In the genomic region with DNA sequence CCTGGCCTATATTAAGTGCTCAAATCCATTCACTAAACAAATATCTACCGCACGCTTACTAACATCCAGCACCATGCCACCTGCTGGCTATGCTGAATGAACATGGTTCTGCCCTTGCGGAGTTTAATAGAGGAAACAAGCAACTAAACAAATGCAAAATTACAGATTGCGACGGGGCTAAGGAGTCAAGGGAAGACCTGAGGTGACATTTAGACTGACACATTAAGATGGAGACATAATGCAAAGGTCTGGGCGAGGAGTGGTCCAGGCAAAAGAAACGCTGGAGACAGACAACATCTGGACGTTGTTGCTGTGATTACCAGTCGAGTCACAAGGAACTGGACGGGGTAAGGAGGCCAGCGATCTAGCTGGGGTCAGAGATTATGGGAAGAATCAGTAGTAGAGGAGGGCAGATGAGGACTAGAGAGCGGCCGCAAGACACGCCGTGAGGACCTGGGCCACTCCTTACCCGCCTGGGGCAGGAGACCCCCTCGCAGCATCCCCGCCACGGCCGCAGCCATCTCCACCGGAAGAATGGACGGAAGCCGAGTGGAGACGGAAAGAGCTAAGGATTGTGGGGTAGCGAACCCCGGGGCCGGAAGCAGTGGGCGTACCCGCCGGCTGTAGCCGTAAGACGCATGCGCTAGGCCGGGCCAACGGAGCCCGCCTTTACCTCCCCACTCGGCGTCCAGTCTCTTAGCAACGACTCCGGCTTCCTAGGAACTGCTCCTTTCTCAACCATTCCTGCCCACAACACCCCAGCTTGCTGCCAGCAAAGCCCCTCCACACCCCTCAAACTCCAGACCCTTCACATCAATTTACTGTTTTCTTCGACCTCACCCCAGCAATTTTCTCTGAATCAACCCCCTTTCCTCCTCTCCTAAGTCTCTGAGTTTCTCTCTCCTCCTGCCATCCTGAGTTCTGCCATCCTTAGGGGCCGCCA, we compare ENCODE assay signal across 8 cellular contexts. TPM values are rescaled to one million over a fixed set of nuclear protein-coding genes. Genes with fewer than 3 reads are reported as not detected.
A peak's percentile ranks its signal among the peaks of the same experiment; 100 is the strongest.
DNase-seq lines count a peak whose midpoint lies in the region; ATAC-seq and TF ChIP-seq lines count a peak whose summit lies in the region.

A gene with protein sequence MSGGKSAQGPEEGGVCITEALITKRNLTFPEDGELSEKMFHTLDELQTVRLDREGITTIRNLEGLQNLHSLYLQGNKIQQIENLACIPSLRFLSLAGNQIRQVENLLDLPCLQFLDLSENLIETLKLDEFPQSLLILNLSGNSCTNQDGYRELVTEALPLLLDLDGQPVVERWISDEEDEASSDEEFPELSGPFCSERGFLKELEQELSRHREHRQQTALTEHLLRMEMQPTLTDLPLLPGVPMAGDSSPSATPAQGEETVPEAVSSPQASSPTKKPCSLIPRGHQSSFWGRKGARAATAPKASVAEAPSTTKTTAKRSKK (plus strand): TSS at position 680 of the 943 bp plus-strand sequence. CDS start 320 bp downstream, outside the sequence.
A gene (minus strand): TSS at position 551 of the 943 bp plus-strand sequence. CDS start 30 bp downstream, at position 521.

- DNase-seq in GM10266 (ENCODE audit: extremely low spot score) (peak; percentile 97), NCI-H1048 (lab: John Stamatoyannopoulos, UW) (peak; percentile 77), SK-N-MC (ENCODE audit: low read depth, low spot score) (peak; percentile 70), glutamatergic neuron (peak; percentile 95), osteoblast (ENCODE audit: insufficient read length, low spot score, missing footprints) (peak; percentile 99)

- no peaks in the 10 kb centered on the region for H3K9me3 ChIP-seq in SK-N-MC (ENCODE audit: low read depth, low read length)
- H3K9me3 ChIP-seq in osteoblast (ENCODE audit: low read depth, low read length) = no peaks in the 10 kb centered on the region
- peaks cover 1% of the 10 kb centered on the region for H3K9me3 ChIP-seq in thymus (ENCODE audit: control insufficient read depth)

- H3K4me1 ChIP-seq in osteoblast (ENCODE audit: insufficient read depth, low read length) (peaks cover 19% of the 10 kb centered on the region), thymus (ENCODE audit: control insufficient read depth, insufficient read depth, low read length) (peaks cover 11% of the 10 kb centered on the region)

- no peaks in the 10 kb centered on the region for H3K27me3 ChIP-seq in osteoblast (ENCODE audit: insufficient read depth, low read length)
- no peaks in the 10 kb centered on the region for H3K27me3 ChIP-seq in thymus (ENCODE audit: control insufficient read depth, insufficient read depth)

- peak within 1 kb of the TSS; percentile 97 for H2AFZ ChIP-seq in osteoblast (ENCODE audit: low read length)

- H3K27me3 Mint-ChIP-seq in activated naive CD4-positive, alpha-beta T cell treated with anti-CD3 and anti-CD28 coated beads, Interleukin-2, amount 50 U/mL, for 24 hours = no peaks in the 10 kb centered on the region
- peaks cover 11% of the 10 kb centered on the region for H3K27me3 Mint-ChIP-seq in glutamatergic neuron (ENCODE audit: unreplicated experiment)

- peaks cover 31% of the 10 kb centered on the region for H3K79me2 ChIP-seq in osteoblast (ENCODE audit: insufficient read depth, low read length)

- ATAC-seq in HG02571 (IDR thresholded peaks at IDR 0.05; ENCODE audit: unreplicated experiment) = peak; percentile 85

- peaks cover 8% of the 10 kb centered on the region for H4K20me1 ChIP-seq in osteoblast (ENCODE audit: insufficient read depth, low read length)

- peak within 1 kb of the TSS; percentile 100 for H3K4me2 ChIP-seq in osteoblast (ENCODE audit: insufficient read depth, low read length)

- peaks cover 67% of the 10 kb centered on the region for H3K4me1 Mint-ChIP-seq in activated naive CD4-positive, alpha-beta T cell treated with anti-CD3 and anti-CD28 coated beads, Interleukin-2, amount 50 U/mL, for 24 hours
- peaks cover 9% of the 10 kb centered on the region for H3K4me1 Mint-ChIP-seq in glutamatergic neuron (ENCODE audit: low read depth, unreplicated experiment)

- H3K9me3 Mint-ChIP-seq in activated naive CD4-positive, alpha-beta T cell treated with anti-CD3 and anti-CD28 coated beads, Interleukin-2, amount 50 U/mL, for 24 hours = no peaks in the 10 kb centered on the region
- H3K9me3 Mint-ChIP-seq in glutamatergic neuron (ENCODE audit: unreplicated experiment) = peaks cover 8% of the 10 kb centered on the region

- under 1% methylated on average over 42 of the region's 42 CpGs for WGBS in thymus

- peak within 1 kb of the TSS; percentile 92 for H3K27ac Mint-ChIP-seq in activated naive CD4-positive, alpha-beta T cell treated with anti-CD3 and anti-CD28 coated beads, Interleukin-2, amount 50 U/mL, for 24 hours
- peak within 1 kb of the TSS; percentile 94 for H3K27ac Mint-ChIP-seq in glutamatergic neuron (ENCODE audit: unreplicated experiment)

- H3K4me3 Mint-ChIP-seq in activated naive CD4-positive, alpha-beta T cell treated with anti-CD3 and anti-CD28 coated beads, Interleukin-2, amount 50 U/mL, for 24 hours = peak within 1 kb of the TSS; percentile 99
- H3K4me3 Mint-ChIP-seq in glutamatergic neuron (ENCODE audit: unreplicated experiment) = peak within 1 kb of the TSS; percentile 97

- H3K27ac ChIP-seq in SK-N-MC = peak within 1 kb of the TSS; percentile 40; the same call in 1 of the 2 replicates
- peak within 1 kb of the TSS; percentile 88 for H3K27ac ChIP-seq in osteoblast (ENCODE audit: low read depth, low read length)
- peak within 1 kb of the TSS; percentile 64 for H3K27ac ChIP-seq in thymus (ENCODE audit: low read depth)

- TF ChIP-seq CTCF in GM10266 (IDR thresholded peaks at IDR 0.05; ENCODE audit: control insufficient read depth, insufficient read depth, low read depth, missing control alignments) (peak; percentile 24), glutamatergic neuron (IDR thresholded peaks at IDR 0.05; ENCODE audit: partially characterized antibody, unreplicated experiment) (no peak), osteoblast (IDR thresholded peaks at IDR 0.05; ENCODE audit: extremely low read depth, low read depth, low read length) (peak; percentile 53)

- H3K36me3 ChIP-seq in SK-N-MC (ENCODE audit: insufficient read depth, low read length) (peaks cover 13% of the 10 kb centered on the region), osteoblast (ENCODE audit: insufficient read depth, low read length) (peaks cover 28% of the 10 kb centered on the region), thymus (ENCODE audit: control insufficient read depth, insufficient read depth) (peaks cover 26% of the 10 kb centered on the region)

- H3K9ac ChIP-seq in SK-N-MC (ENCODE audit: insufficient read length) = peak within 1 kb of the TSS; percentile 87

- H3K4me3 ChIP-seq in SK-N-MC (peak within 1 kb of the TSS; percentile 91), osteoblast (ENCODE audit: insufficient read depth, low read length) (peak within 1 kb of the TSS; percentile 96), thymus (ENCODE audit: low read length) (peak within 1 kb of the TSS; percentile 59)

- peaks cover 4% of the 10 kb centered on the region for H3K36me3 Mint-ChIP-seq in activated naive CD4-positive, alpha-beta T cell treated with anti-CD3 and anti-CD28 coated beads, Interleukin-2, amount 50 U/mL, for 24 hours
- H3K36me3 Mint-ChIP-seq in glutamatergic neuron (ENCODE audit: unreplicated experiment) = no peaks in the 10 kb centered on the region

RNA-seq across cellular contexts. Expression of the first gene that starts in this region (rescaled TPM):
- total RNA-seq in glutamatergic neuron (ENCODE audit: unreplicated experiment) (1.3 TPM), osteoblast (not detected in 2 replicates)
- polyA plus RNA-seq in thymus = 2.4 TPM

RNA-seq across cellular contexts. Expression of the second gene that starts in this region (rescaled TPM):
- total RNA-seq in glutamatergic neuron (ENCODE audit: unreplicated experiment) = 38.7 TPM
- 32.7 and 35.8 TPM in 2 replicates for total RNA-seq in osteoblast
- 41.1 TPM for polyA plus RNA-seq in thymus

Comparison
In these comparisons a context has a peak if more than half of its experiments do, and no peak if none do; other contexts are left out.
1. Peak in every context shown above with its lines: DNase-seq, ATAC-seq, H3K4me3 ChIP-seq and H3K27ac ChIP-seq.